19 cellular contexts compared by ENCODE assay signal in genomic region chr16:13483121-13483520, GRCh38.
"Had no signal": no experiment of that assay in that cellular context is flagged by ENCODE, and none has a peak within 500 bp of the region (broad histone marks: within the 10 kb centered on the region; RNA-seq: fewer than 3 reads in every experiment).

No MANE protein-coding gene starts in this region.

- H3K27ac Mint-ChIP-seq: mesothelial cell of epicardium had no signal

- H3K27ac ChIP-seq: coronary artery, dorsolateral prefrontal cortex, esophagus muscularis mucosa, gastrocnemius medialis, heart right ventricle, left lung, lower lobe of right lung had no signal

- DNase-seq: dermis blood vessel endothelial cell; dorsolateral prefrontal cortex; effector CD4-positive, alpha-beta T cell; effector memory CD4-positive, alpha-beta T cell; foreskin melanocyte; gastrocnemius medialis; glutamatergic neuron; head of caudate nucleus; heart right ventricle; hippocampal formation; left cardiac atrium; left lung; left ventricle myocardium superior; lower lobe of right lung; mesenchymal stem cell; mucosa of descending colon had no signal

- H3K4me1 Mint-ChIP-seq: mesothelial cell of epicardium had no signal

- H3K36me3 Mint-ChIP-seq: mesothelial cell of epicardium had no signal

- H3K4me3 Mint-ChIP-seq: mesothelial cell of epicardium had no signal

- H3K4me3 ChIP-seq: coronary artery, dorsolateral prefrontal cortex, esophagus muscularis mucosa, gastrocnemius medialis, heart right ventricle, left lung, lower lobe of right lung, mucosa of descending colon had no signal
